Comparison of ENCODE assay signal across 11 cellular contexts in the genomic region with DNA sequence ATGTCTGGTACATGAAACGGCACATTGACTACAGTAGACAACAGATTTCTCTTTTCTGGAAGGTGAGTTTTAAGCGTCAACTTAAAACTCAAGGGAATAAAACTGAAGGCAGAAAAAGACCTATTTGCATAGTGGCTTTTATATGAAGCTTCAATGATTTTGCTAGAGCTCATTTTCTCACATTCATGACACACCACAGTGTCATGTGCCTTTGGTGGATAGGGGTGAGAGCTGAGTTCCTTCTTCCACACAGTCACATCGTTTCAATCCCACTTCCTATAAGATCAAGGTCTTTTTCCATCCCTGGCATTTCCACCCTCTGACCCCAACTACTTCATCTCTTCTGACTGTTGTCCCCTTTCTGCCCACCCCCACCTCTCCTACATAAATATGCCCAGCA. TPM values are rescaled to one million over a fixed set of nuclear protein-coding genes. Genes with fewer than 3 reads are reported as not detected.
DNase-seq lines count a peak whose midpoint lies in the region; ATAC-seq and TF ChIP-seq lines count a peak whose summit lies in the region.
"Had no signal": no experiment of that assay in that cellular context is flagged by ENCODE, and none has a peak within 500 bp of the region (broad histone marks: within the 10 kb centered on the region; RNA-seq: fewer than 3 reads in every experiment).

No MANE protein-coding gene starts in this region.

- H3K9me3 Mint-ChIP-seq in activated CD8-positive, alpha-beta memory T cell treated with anti-CD3 and anti-CD28 coated beads, Interleukin-2, amount 10 ng/mL, durations not matched to agents 7 days and 5 days (ENCODE audit: low read depth): no peaks in the 10 kb centered on the region
- no peaks in the 10 kb centered on the region for H3K9me3 Mint-ChIP-seq in Caco-2 (ENCODE audit: unreplicated experiment)

- intact Hi-C loops in Caco-2 (cut with micrococcal nuclease; ENCODE audit: unreplicated experiment): no loop called here

- peaks cover 55% of the 10 kb centered on the region for H3K36me3 Mint-ChIP-seq in activated CD8-positive, alpha-beta memory T cell treated with anti-CD3 and anti-CD28 coated beads, Interleukin-2, amount 10 ng/mL, durations not matched to agents 7 days and 5 days
- H3K36me3 Mint-ChIP-seq in Caco-2 (ENCODE audit: insufficient read depth, unreplicated experiment): no peaks in the 10 kb centered on the region

- no peaks in the 10 kb centered on the region for H3K79me2 ChIP-seq in smooth muscle cell (ENCODE audit: low read depth)

- peak overlapping the region; percentile 16 for H3K4me3 Mint-ChIP-seq in activated CD8-positive, alpha-beta memory T cell treated with anti-CD3 and anti-CD28 coated beads, Interleukin-2, amount 10 ng/mL, durations not matched to agents 7 days and 5 days
- H3K4me3 Mint-ChIP-seq in Caco-2 (ENCODE audit: unreplicated experiment): no peak overlapping the region

- no peaks in the 10 kb centered on the region for H4K20me1 ChIP-seq in smooth muscle cell (ENCODE audit: low read depth)

- POLR2A ChIA-PET in Caco-2 (lab: Charles Lee): no interaction called here

- CTCF ChIA-PET in activated CD8-positive, alpha-beta memory T cell treated with anti-CD3 and anti-CD28 coated beads, Interleukin-2, amount 10 ng/mL, durations not matched to agents 7 days and 5 days (lab: Charles Lee): interaction anchor here (1.3 to 1.5 kb wide), 5 partner anchors 12 to 162 kb away, joined by 3 to 4 read pairs (median 3); no protein-coding TSS in a partner anchor
- CTCF ChIA-PET in Caco-2 (lab: Charles Lee): no interaction called here

- WGBS in smooth muscle cell (ENCODE audit: low lambda C conversion rate): 82% methylated on average over 3 of the region's 3 CpGs

- no peak for DNase-seq in activated CD8-positive, alpha-beta memory T cell treated with anti-CD3 and anti-CD28 coated beads, Interleukin-2, amount 10 ng/mL, durations not matched to agents 7 days and 5 days
- DNase-seq in activated CD8-positive, alpha-beta memory T cell treated with anti-CD3 and anti-CD28 coated beads, Interleukin-2, amount 50 U/mL, for 48 hours: no peak
- DNase-seq in RKO (ENCODE audit: low spot score): peak; percentile 16
- DNase-seq in smooth muscle cell (lab: John Stamatoyannopoulos, UW; ENCODE audit: unreplicated experiment): no peak
- no peak for DNase-seq in DMS114 treated with DMSO at 0.1 percent for 48 hours (lab: John Stamatoyannopoulos, UW; ENCODE audit: unreplicated experiment)
- no peak for DNase-seq in superior temporal gyrus (ENCODE audit: extremely low spot score)
- DNase-seq in Caco-2: no peak
- DNase-seq: adrenal gland had no signal

- H3K36me3 ChIP-seq in smooth muscle cell (ENCODE audit: low read depth) (no peaks in the 10 kb centered on the region), Caco-2 (ENCODE audit: control insufficient read depth, insufficient read depth, low read length) (no peaks in the 10 kb centered on the region)
- H3K36me3 ChIP-seq: adrenal gland had no signal

- no TSS peak for BruUV-seq in Caco-2 (replicated peaks; lab: Mats Ljungman, UMichigan)

- H3K9me3 ChIP-seq in smooth muscle cell (replicated peaks; ENCODE audit: low read depth) (no peaks in the 10 kb centered on the region), Caco-2 (no peaks in the 10 kb centered on the region)
- H3K9me3 ChIP-seq: adrenal gland had no signal

- no peaks in the 10 kb centered on the region for H3K27me3 ChIP-seq in smooth muscle cell (ENCODE audit: low read depth)
- no peaks in the 10 kb centered on the region for H3K27me3 ChIP-seq in Caco-2 (replicated peaks; ENCODE audit: control insufficient read depth, insufficient read depth, low read length)
- H3K27me3 ChIP-seq: adrenal gland had no signal

- H3F3A ChIP-seq in smooth muscle cell (ENCODE audit: low read depth): peaks cover 5% of the 10 kb centered on the region

- no peak overlapping the region for H3K27ac ChIP-seq in smooth muscle cell (ENCODE audit: low read depth)
- H3K27ac ChIP-seq: SK-N-MC had no signal

- H3K4me1 ChIP-seq in smooth muscle cell (ENCODE audit: low read depth) (no peaks in the 10 kb centered on the region), Caco-2 (no peaks in the 10 kb centered on the region)

- H3K4me3 ChIP-seq in smooth muscle cell (no peak overlapping the region), Caco-2 (ENCODE audit: low read depth, low read length) (no peak overlapping the region)
- H3K4me3 ChIP-seq: adrenal gland, SK-N-MC had no signal

- TF ChIP-seq CTCF in smooth muscle cell (IDR thresholded peaks at IDR 0.05; ENCODE audit: borderline replicate concordance, insufficient read depth, poor library complexity, severe bottlenecking) (no peak), Caco-2 (IDR thresholded peaks at IDR 0.05; ENCODE audit: insufficient read depth in 1 of 2, low read depth in 1 of 2, low read length in 1 of 2, severe bottlenecking in 1 of 2, unreplicated experiment in 1 of 2) (no peak)

- no peak overlapping the region for H2AFZ ChIP-seq in smooth muscle cell (ENCODE audit: low read depth)

- peak overlapping the region; percentile 72 for H3K9ac ChIP-seq in smooth muscle cell (ENCODE audit: low read depth)

- H3K4me1 Mint-ChIP-seq in activated CD8-positive, alpha-beta memory T cell treated with anti-CD3 and anti-CD28 coated beads, Interleukin-2, amount 10 ng/mL, durations not matched to agents 7 days and 5 days: peaks cover 86% of the 10 kb centered on the region
- no peaks in the 10 kb centered on the region for H3K4me1 Mint-ChIP-seq in Caco-2 (ENCODE audit: low read depth, unreplicated experiment)

- no peak overlapping the region for H3K4me2 ChIP-seq in smooth muscle cell

- H3K27ac Mint-ChIP-seq in activated CD8-positive, alpha-beta memory T cell treated with anti-CD3 and anti-CD28 coated beads, Interleukin-2, amount 10 ng/mL, durations not matched to agents 7 days and 5 days: peak overlapping the region; percentile 83
- no peak overlapping the region for H3K27ac Mint-ChIP-seq in Caco-2 (ENCODE audit: unreplicated experiment)

- H3K27me3 Mint-ChIP-seq in activated CD8-positive, alpha-beta memory T cell treated with anti-CD3 and anti-CD28 coated beads, Interleukin-2, amount 10 ng/mL, durations not matched to agents 7 days and 5 days: no peaks in the 10 kb centered on the region
- no peaks in the 10 kb centered on the region for H3K27me3 Mint-ChIP-seq in Caco-2 (ENCODE audit: insufficient read depth, unreplicated experiment)

- ATAC-seq in activated CD8-positive, alpha-beta memory T cell treated with anti-CD3 and anti-CD28 coated beads, Interleukin-2, amount 10 ng/mL, durations not matched to agents 7 days and 5 days: no peak
- ATAC-seq in HG02759 (IDR thresholded peaks at IDR 0.05; ENCODE audit: unreplicated experiment): peak; percentile 37

RNA-seq across cellular contexts. Expression of a gene that starts 31.0 kb away (rescaled TPM):
- total RNA-seq in activated CD8-positive, alpha-beta memory T cell treated with anti-CD3 and anti-CD28 coated beads, Interleukin-2, amount 10 ng/mL, durations not matched to agents 7 days and 5 days: 10 to 100 TPM; 23.8 to 54.0 TPM
- total RNA-seq in smooth muscle cell (0.49 TPM in 1 of 2 replicates, not detected in the other), Caco-2 (2022) (0.54 and 0.56 TPM in 2 replicates)
- polyA plus RNA-seq in smooth muscle cell: 0.50 TPM in 1 of 2 replicates, not detected in the other
- total RNA-seq: fibroblast of lung had no signal

Comparison
In these comparisons a context has a peak if more than half of its experiments do, and no peak if none do; other contexts are left out.
1. RNA of a gene that starts 31.0 kb away (total RNA-seq): 23.8 to 54.0 TPM in activated CD8-positive, alpha-beta memory T cell treated with anti-CD3 and anti-CD28 coated beads, Interleukin-2, amount 10 ng/mL, durations not matched to agents 7 days and 5 days; 0.54 to 0.56 TPM in Caco-2 and 0.49 TPM in smooth muscle cell; every median in the first group is over 10 times any median in the second.